In the genomic region with DNA sequence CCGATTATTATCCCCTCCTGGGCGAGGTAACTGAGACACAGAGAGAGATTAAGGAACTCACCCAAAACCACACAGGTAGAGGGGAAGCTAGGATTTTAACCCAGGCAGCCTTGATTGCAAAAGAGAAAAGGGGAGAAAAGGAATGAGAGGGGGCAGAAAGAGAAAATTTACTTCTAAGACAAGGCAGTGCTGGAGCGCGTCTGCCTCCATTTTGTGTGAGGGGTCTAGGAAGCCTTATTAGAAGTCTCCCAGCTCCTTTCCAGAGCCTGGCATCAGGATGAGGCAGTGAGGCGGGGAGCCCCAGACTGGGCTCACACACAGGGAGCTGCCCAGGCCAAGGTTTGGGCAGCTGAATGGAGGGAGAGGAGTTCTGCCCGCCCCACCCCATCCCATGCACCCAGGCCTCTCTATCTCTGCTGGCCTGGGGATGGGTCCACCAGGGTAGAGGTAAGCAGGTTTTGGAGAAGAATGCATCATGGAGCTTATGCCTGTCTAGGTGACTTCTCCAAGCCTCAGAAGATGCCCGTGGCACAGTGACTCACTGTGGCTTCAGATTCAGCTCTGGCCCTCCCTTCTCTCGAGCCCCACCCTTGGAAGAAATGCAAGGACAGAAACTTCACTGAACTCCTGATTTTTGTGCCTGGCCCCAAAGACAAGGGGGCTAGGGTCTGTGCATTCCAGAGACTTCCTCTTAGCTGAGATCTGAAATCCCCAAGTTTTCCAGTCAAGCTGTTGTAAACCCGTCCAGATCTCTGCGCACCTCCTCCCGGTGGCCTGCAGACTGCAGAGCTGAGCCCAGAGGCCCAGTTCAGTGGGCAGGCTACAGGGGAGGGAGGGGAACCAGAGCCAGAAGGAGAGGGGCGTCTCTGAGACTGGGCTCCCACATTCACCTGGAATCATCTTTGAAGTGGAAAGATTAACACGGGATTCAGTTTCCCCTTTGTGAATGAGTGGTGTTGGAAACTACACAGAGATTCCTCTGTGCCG, we compare ENCODE assay signal across 12 cellular contexts.
DNase-seq lines count a peak whose midpoint lies in the region; ATAC-seq and TF ChIP-seq lines count a peak whose summit lies in the region.
"Had no signal": no experiment of that assay in that cellular context is flagged by ENCODE, and none has a peak within 500 bp of the region (broad histone marks: within the 10 kb centered on the region; RNA-seq: fewer than 3 reads in every experiment).

No MANE protein-coding gene starts in this region.

- H3K4me3 ChIP-seq in SK-N-SH (ENCODE audit: low read depth in 2 of 2, low read length in 1 of 2) (no peak overlapping the region), upper lobe of right lung (no peak overlapping the region), ascending aorta (no peak overlapping the region)

- H3K4me3 Mint-ChIP-seq in T-helper 17 cell = peak overlapping the region; percentile 67
- H3K4me3 Mint-ChIP-seq: stimulated activated memory B cell treated with anti-CD40 and anti-IgM and Interleukin-4, amounts not matched to agents 10 μg/mL and 1 μg/mL and 100 μg/mL, for 72 hours had no signal

- peaks cover 46% of the 10 kb centered on the region for H3K27me3 Mint-ChIP-seq in T-helper 17 cell

- H3K79me2 ChIP-seq in SK-N-SH (ENCODE audit: insufficient read depth) = no peaks in the 10 kb centered on the region

- H3K36me3 Mint-ChIP-seq in T-helper 17 cell (ENCODE audit: low read depth) = no peaks in the 10 kb centered on the region
- H3K36me3 Mint-ChIP-seq: stimulated activated memory B cell treated with anti-CD40 and anti-IgM and Interleukin-4, amounts not matched to agents 10 μg/mL and 1 μg/mL and 100 μg/mL, for 72 hours had no signal

- peaks cover 3 to 17% of the 10 kb centered on the region in 2 experiments; a peak in 3 of 4 replicates for H3K4me1 ChIP-seq in SK-N-SH (ENCODE audit: control insufficient read depth in 1 of 2, insufficient read depth in 2 of 2, low read depth in 1 of 2, low read length in 1 of 2)
- H3K4me1 ChIP-seq in upper lobe of right lung = peaks cover 14% of the 10 kb centered on the region
- H3K4me1 ChIP-seq in ascending aorta = no peaks in the 10 kb centered on the region

- H3K36me3 ChIP-seq in SK-N-SH (replicated peaks in 1 of 2; ENCODE audit: control insufficient read depth in 1 of 2, insufficient read depth in 2 of 2, low read length in 1 of 2) (no peaks in the 10 kb centered on the region), upper lobe of right lung (no peaks in the 10 kb centered on the region), ascending aorta (no peaks in the 10 kb centered on the region)

- TF ChIP-seq EP300 in SK-N-SH (IDR thresholded peaks at IDR 0.05; ENCODE audit: borderline replicate concordance in 1 of 2, low read depth in 1 of 2, low read length in 1 of 2) = no peak

- ATAC-seq in SK-N-SH treated with all-trans-retinoic acid at 6 μM for 48 hours = no peak
- no peak for ATAC-seq in T-helper 17 cell
- no peak for ATAC-seq in upper lobe of right lung

- H4K20me1 ChIP-seq in SK-N-SH (ENCODE audit: insufficient read depth) = no peaks in the 10 kb centered on the region

- H3K4me1 Mint-ChIP-seq in T-helper 17 cell = peaks cover 11% of the 10 kb centered on the region

- H3F3A ChIP-seq in SK-N-SH (replicated peaks; ENCODE audit: insufficient read depth) = no peaks in the 10 kb centered on the region

- H3K27ac ChIP-seq in SK-N-SH (ENCODE audit: low read depth in 2 of 2, low read length in 1 of 2) (no peak overlapping the region), upper lobe of right lung (peak overlapping the region; percentile 65), ascending aorta (no peak overlapping the region)
- H3K27ac ChIP-seq: 22Rv1 had no signal

- H2AFZ ChIP-seq in SK-N-SH (ENCODE audit: low read depth) = 0 out of 2 replicates have a peak overlapping the region, but pooled peaks have one; percentile 46

- 78% methylated on average over 13 of the region's 14 CpGs for WGBS in SK-N-SH (ENCODE audit: low lambda C conversion rate)

- no peak overlapping the region for H3K27ac Mint-ChIP-seq in T-helper 17 cell
- H3K27ac Mint-ChIP-seq: naive B cell; stimulated activated memory B cell treated with anti-CD40 and anti-IgM and Interleukin-4, amounts not matched to agents 10 μg/mL and 1 μg/mL and 100 μg/mL, for 72 hours had no signal

- TF ChIP-seq CTCF in SK-N-SH (IDR thresholded peaks at IDR 0.05) (no peak), upper lobe of right lung (IDR thresholded peaks at IDR 0.05) (no peak), ascending aorta (IDR thresholded peaks at IDR 0.05) (no peak)

- H3K9me2 ChIP-seq in SK-N-SH = no peaks in the 10 kb centered on the region

- no peaks in the 10 kb centered on the region for H3K9me3 ChIP-seq in SK-N-SH
- no peaks in the 10 kb centered on the region for H3K9me3 ChIP-seq in T-helper 17 cell (ENCODE audit: control insufficient read depth, low read length, poor library complexity, severe bottlenecking)
- no peaks in the 10 kb centered on the region for H3K9me3 ChIP-seq in upper lobe of right lung
- H3K9me3 ChIP-seq in ascending aorta = no peaks in the 10 kb centered on the region

- no peak for TF ChIP-seq RAD21 in SK-N-SH (IDR thresholded peaks at IDR 0.05; ENCODE audit: low read length)

- no peak for DNase-seq in SK-N-SH
- DNase-seq in T-helper 17 cell = no peak
- peak; percentile 56 for DNase-seq in islet precursor cell
- no peak for DNase-seq in upper lobe of right lung
- no peak for DNase-seq in stimulated activated CD8-positive, alpha-beta memory T cell treated with anti-CD3 and anti-CD28 coated beads, Interleukin-4, amount 100 ng/mL, for 48 hours
- DNase-seq in cerebellum (ENCODE audit: low spot score) = no peak
- DNase-seq in ascending aorta (ENCODE audit: low spot score in 2 of 2) = no peak
- DNase-seq: NCI-H2081 treated with DMSO at 0.1 percent for 48 hours had no signal

- intact Hi-C loops in upper lobe of right lung (cut with DNase I) (no loop called here), ascending aorta (cut with DNase I) (no loop called here)

- no peak overlapping the region for H3K9ac ChIP-seq in SK-N-SH

- POLR2A ChIA-PET in SK-N-SH (lab: Yijun Ruan, JAX) = no interaction called here

- H3K27me3 ChIP-seq in SK-N-SH (ENCODE audit: insufficient read depth) = no peaks in the 10 kb centered on the region
- peaks cover 3% of the 10 kb centered on the region for H3K27me3 ChIP-seq in upper lobe of right lung
- no peaks in the 10 kb centered on the region for H3K27me3 ChIP-seq in ascending aorta

- CTCF ChIA-PET in SK-N-SH (lab: Yijun Ruan, JAX) = interaction anchor here (0.7 to 2.4 kb wide), 24 partner anchors 9 to 1154 kb away, joined by 3 to 9 read pairs (median 4); no protein-coding TSS in a partner anchor

- H3K4me2 ChIP-seq in SK-N-SH = no peak overlapping the region

TF ChIP-seq in SK-N-SH, 30 proteins besides CTCF, POLR2A, EP300 and RAD21 (continues in another document):
- TF ChIP-seq GABPA (IDR thresholded peaks at IDR 0.05; ENCODE audit: low read depth) (no peak), TEAD4 (IDR thresholded peaks at IDR 0.05; ENCODE audit: borderline replicate concordance, insufficient read depth) (no peak), TCF12 (IDR thresholded peaks at IDR 0.05) (no peak)

TF ChIP-seq in SK-N-SH treated with all-trans-retinoic acid at 6 μM for 48 hours, 23 proteins besides CTCF, POLR2A, EP300 and RAD21:
- TF ChIP-seq, protein P1, sequence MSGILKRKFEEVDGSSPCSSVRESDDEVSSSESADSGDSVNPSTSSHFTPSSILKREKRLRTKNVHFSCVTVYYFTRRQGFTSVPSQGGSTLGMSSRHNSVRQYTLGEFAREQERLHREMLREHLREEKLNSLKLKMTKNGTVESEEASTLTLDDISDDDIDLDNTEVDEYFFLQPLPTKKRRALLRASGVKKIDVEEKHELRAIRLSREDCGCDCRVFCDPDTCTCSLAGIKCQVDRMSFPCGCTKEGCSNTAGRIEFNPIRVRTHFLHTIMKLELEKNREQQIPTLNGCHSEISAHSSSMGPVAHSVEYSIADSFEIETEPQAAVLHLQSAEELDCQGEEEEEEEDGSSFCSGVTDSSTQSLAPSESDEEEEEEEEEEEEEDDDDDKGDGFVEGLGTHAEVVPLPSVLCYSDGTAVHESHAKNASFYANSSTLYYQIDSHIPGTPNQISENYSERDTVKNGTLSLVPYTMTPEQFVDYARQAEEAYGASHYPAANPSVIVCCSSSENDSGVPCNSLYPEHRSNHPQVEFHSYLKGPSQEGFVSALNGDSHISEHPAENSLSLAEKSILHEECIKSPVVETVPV (CRISPR knock-in tag; IDR thresholded peaks at IDR 0.05) = no peak
- TF ChIP-seq, protein P2, sequence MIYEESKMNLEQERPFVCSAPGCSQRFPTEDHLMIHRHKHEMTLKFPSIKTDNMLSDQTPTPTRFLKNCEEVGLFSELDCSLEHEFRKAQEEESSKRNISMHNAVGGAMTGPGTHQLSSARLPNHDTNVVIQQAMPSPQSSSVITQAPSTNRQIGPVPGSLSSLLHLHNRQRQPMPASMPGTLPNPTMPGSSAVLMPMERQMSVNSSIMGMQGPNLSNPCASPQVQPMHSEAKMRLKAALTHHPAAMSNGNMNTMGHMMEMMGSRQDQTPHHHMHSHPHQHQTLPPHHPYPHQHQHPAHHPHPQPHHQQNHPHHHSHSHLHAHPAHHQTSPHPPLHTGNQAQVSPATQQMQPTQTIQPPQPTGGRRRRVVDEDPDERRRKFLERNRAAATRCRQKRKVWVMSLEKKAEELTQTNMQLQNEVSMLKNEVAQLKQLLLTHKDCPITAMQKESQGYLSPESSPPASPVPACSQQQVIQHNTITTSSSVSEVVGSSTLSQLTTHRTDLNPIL (CRISPR knock-in tag; IDR thresholded peaks at IDR 0.05; ENCODE audit: low read depth) = no peak
- TF ChIP-seq GLIS3 (CRISPR knock-in tag; IDR thresholded peaks at IDR 0.05) (no peak), RARB (CRISPR knock-in tag; IDR thresholded peaks at IDR 0.05) (no peak), SNAI2 (CRISPR knock-in tag; IDR thresholded peaks at IDR 0.05) (no peak), ZNF70 (CRISPR knock-in tag; IDR thresholded peaks at IDR 0.05) (no peak), ZNF565 (CRISPR knock-in tag; conservative IDR thresholded peaks at IDR 0.05; ENCODE audit: low read depth) (no peak), PPARA (CRISPR knock-in tag; IDR thresholded peaks at IDR 0.05; ENCODE audit: borderline replicate concordance) (no peak)
TF ChIP-seq in SK-N-SH treated with all-trans-retinoic acid at 6 μM for 48 hours: peak in this region for 0.
